In the genomic region with DNA sequence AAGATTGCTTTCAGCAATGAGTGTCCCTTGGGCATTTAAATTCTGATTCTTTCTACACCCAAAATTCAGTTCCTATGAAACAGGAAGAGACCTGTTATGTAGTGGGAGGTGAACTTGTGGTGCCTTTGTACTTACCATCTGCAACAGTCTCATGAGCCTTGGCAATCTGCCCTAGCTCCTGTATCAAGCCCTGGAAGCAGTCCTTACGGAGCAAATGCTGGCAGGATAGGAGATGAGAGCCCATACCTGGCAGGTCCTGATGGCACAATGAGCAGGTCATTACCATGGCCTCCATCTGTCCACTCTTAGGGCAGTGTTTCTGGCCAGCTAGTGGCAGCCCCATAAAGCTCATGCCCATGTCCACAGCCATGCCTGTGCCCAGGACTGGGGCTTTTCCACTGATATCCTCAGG, we compare ENCODE assay signal across 9 cellular contexts. TPM values are rescaled to one million over a fixed set of nuclear protein-coding genes. Genes with fewer than 3 reads are reported as not detected.
A peak's percentile ranks its signal among the peaks of the same experiment; 100 is the strongest.
DNase-seq lines count a peak whose midpoint lies in the region; ATAC-seq, FAIRE-seq and TF ChIP-seq lines count a peak whose summit lies in the region.
"Had no signal": no experiment of that assay in that cellular context is flagged by ENCODE, and none has a peak within 500 bp of the region (broad histone marks: within the 10 kb centered on the region; RNA-seq: fewer than 3 reads in every experiment).

No MANE protein-coding gene starts in this region.

- H3K4me3 Mint-ChIP-seq in T-helper 1 cell treated with Interleukin-12 subunit alpha and Interleukin-12 subunit beta and Interleukin-4 antibody, amounts not matched to agents 30 μg/mL and 1 μg/mL, for 36 hours, result no peak overlapping the region

- peaks cover 0 to 7% of the 10 kb centered on the region in 2 donors for H3K4me1 ChIP-seq in lung (ENCODE audit: control insufficient read depth in 2 of 2, insufficient read depth in 2 of 2, low read length in 2 of 2)
- H3K4me1 ChIP-seq in upper lobe of right lung, result peaks cover 8% of the 10 kb centered on the region

- H3K36me3 ChIP-seq in bronchial epithelial cell (ENCODE audit: control insufficient read depth, insufficient read depth, low read length) (no peaks in the 10 kb centered on the region), lung (ENCODE audit: control insufficient read depth in 2 of 2, insufficient read depth in 2 of 2, low read length in 2 of 2) (peaks cover 0 to 15% of the 10 kb centered on the region in 2 donors), upper lobe of right lung (peaks cover 31% of the 10 kb centered on the region)

- H3K27me3 Mint-ChIP-seq in T-helper 1 cell treated with Interleukin-12 subunit alpha and Interleukin-12 subunit beta and Interleukin-4 antibody, amounts not matched to agents 30 μg/mL and 1 μg/mL, for 36 hours (ENCODE audit: low read depth), result no peaks in the 10 kb centered on the region

- H3K27ac ChIP-seq in lung (ENCODE audit: low read depth in 1 of 2, low read length in 1 of 2) (peak overlapping the region; percentile 38 to 40), upper lobe of right lung (peak overlapping the region; percentile 26)
- H3K27ac ChIP-seq: BLaER1 treated with 17β-estradiol and CSF1 and Interleukin-3, amounts not matched to agents 10 nM and 100 nM had no signal

- DNase-seq in T-helper 1 cell (no peak), bronchial epithelial cell (ENCODE audit: low read depth) (peak; percentile 81), lung (ENCODE audit: low spot score) (no peak), upper lobe of right lung (no peak)
- no peak for DNase-seq in activated naive CD4-positive, alpha-beta T cell treated with anti-CD3 and anti-CD28 coated beads, Interleukin-2, amount 50 U/mL, for 72 hours (ENCODE audit: low spot score in 2 of 2)
- no peak for DNase-seq in effector CD4-positive, alpha-beta T cell

- TF ChIP-seq CTCF in bronchial epithelial cell (IDR thresholded peaks at IDR 0.05; ENCODE audit: insufficient read depth, low read length, severe bottlenecking) (no peak), lung (IDR thresholded peaks at IDR 0.05; ENCODE audit: control extremely low read depth, extremely low read depth) (no peak), upper lobe of right lung (IDR thresholded peaks at IDR 0.05) (no peak)

- H3K27me3 ChIP-seq in bronchial epithelial cell (ENCODE audit: control insufficient read depth, insufficient read depth, low read length) (no peaks in the 10 kb centered on the region), lung (ENCODE audit: control insufficient read depth, insufficient read depth) (no peaks in the 10 kb centered on the region), upper lobe of right lung (no peaks in the 10 kb centered on the region)
- H3K27me3 ChIP-seq: BLaER1 treated with 17β-estradiol and CSF1 and Interleukin-3, amounts not matched to agents 10 nM and 100 nM had no signal

- H3K4me3 ChIP-seq in bronchial epithelial cell (ENCODE audit: low read depth, low read length) (no peak overlapping the region), lung (no peak overlapping the region), upper lobe of right lung (no peak overlapping the region)
- H3K4me3 ChIP-seq: BLaER1 treated with 17β-estradiol and CSF1 and Interleukin-3, amounts not matched to agents 10 nM and 100 nM had no signal

- no peak for FAIRE-seq in bronchial epithelial cell (lab: Jason Lieb, UNC)

- intact Hi-C loops in upper lobe of right lung (cut with DNase I), result no loop called here

- WGBS in lung, 2 donors, result 0% methylated on average over 1 of the region's 1 CpG

- ATAC-seq in lung (ENCODE audit: insufficient read depth, low FRiP score), result no peak
- ATAC-seq in upper lobe of right lung, result peak; percentile 19
- no peak for ATAC-seq in HG02870 (IDR thresholded peaks at IDR 0.05; ENCODE audit: unreplicated experiment)
- no peak for ATAC-seq in activated naive CD4-positive, alpha-beta T cell treated with anti-CD3 and anti-CD28 coated beads, Interleukin-2, amount 50 U/mL, for 72 hours

- peaks cover 6% of the 10 kb centered on the region for H3K36me3 Mint-ChIP-seq in T-helper 1 cell treated with Interleukin-12 subunit alpha and Interleukin-12 subunit beta and Interleukin-4 antibody, amounts not matched to agents 30 μg/mL and 1 μg/mL, for 36 hours (ENCODE audit: low read depth)
- H3K36me3 Mint-ChIP-seq in activated naive CD4-positive, alpha-beta T cell treated with anti-CD3 and anti-CD28 coated beads, Interleukin-2, amount 50 U/mL, for 72 hours, result peaks cover 9 to 11% of the 10 kb centered on the region in 2 donors

- H3K9me3 ChIP-seq in lung (ENCODE audit: control insufficient read depth in 2 of 2, insufficient read depth in 1 of 2, low read length in 1 of 2), result no peaks in the 10 kb centered on the region
- no peaks in the 10 kb centered on the region for H3K9me3 ChIP-seq in upper lobe of right lung
- H3K9me3 ChIP-seq: BLaER1 treated with 17β-estradiol and CSF1 and Interleukin-3, amounts not matched to agents 10 nM and 100 nM had no signal

- H3K4me1 Mint-ChIP-seq in T-helper 1 cell treated with Interleukin-12 subunit alpha and Interleukin-12 subunit beta and Interleukin-4 antibody, amounts not matched to agents 30 μg/mL and 1 μg/mL, for 36 hours (ENCODE audit: low read depth), result peaks cover 10% of the 10 kb centered on the region

- peak overlapping the region; percentile 52 for H3K27ac Mint-ChIP-seq in T-helper 1 cell treated with Interleukin-12 subunit alpha and Interleukin-12 subunit beta and Interleukin-4 antibody, amounts not matched to agents 30 μg/mL and 1 μg/mL, for 36 hours
- peak overlapping the region in 1 of 2 donors; percentile 36 for H3K27ac Mint-ChIP-seq in activated naive CD4-positive, alpha-beta T cell treated with anti-CD3 and anti-CD28 coated beads, Interleukin-2, amount 50 U/mL, for 72 hours

- no peaks in the 10 kb centered on the region for H3K9me3 Mint-ChIP-seq in T-helper 1 cell treated with Interleukin-12 subunit alpha and Interleukin-12 subunit beta and Interleukin-4 antibody, amounts not matched to agents 30 μg/mL and 1 μg/mL, for 36 hours
- no peaks in the 10 kb centered on the region for H3K9me3 Mint-ChIP-seq in activated naive CD4-positive, alpha-beta T cell treated with anti-CD3 and anti-CD28 coated beads, Interleukin-2, amount 50 U/mL, for 72 hours

RNA-seq across cellular contexts. Expression of a gene that starts 10.8 kb away (rescaled TPM):
- total RNA-seq in bronchial epithelial cell (4.2 and 5.4 TPM in 2 replicates), lung (10 to 100 TPM; 20.0 to 23.9 TPM), upper lobe of right lung (15.0 TPM)
- 1 to 10 TPM; 2.0 to 2.6 TPM for polyA plus RNA-seq in lung
- total RNA-seq in activated naive CD4-positive, alpha-beta T cell treated with anti-CD3 and anti-CD28 coated beads, Interleukin-2, amount 50 U/mL, for 72 hours, result 10 to 100 TPM; 16.2 to 25.3 TPM

RNA-seq across cellular contexts. Expression of a gene that starts 10.9 kb away (rescaled TPM):
- 1,214 and 1,407 TPM in 2 replicates for total RNA-seq in bronchial epithelial cell
- total RNA-seq in lung, result 1,000 to 10,000 TPM in 1 of 2 donors, 100 to 1,000 TPM in 1; 673 to 1,085 TPM
- polyA plus RNA-seq in lung, result 1,000 to 10,000 TPM; 1,741 to 4,912 TPM
- 835 TPM for total RNA-seq in upper lobe of right lung
- total RNA-seq in activated naive CD4-positive, alpha-beta T cell treated with anti-CD3 and anti-CD28 coated beads, Interleukin-2, amount 50 U/mL, for 72 hours, result 1,000 to 10,000 TPM; 1,341 to 1,591 TPM
